22 cellular contexts compared by ENCODE assay signal in the genomic region with DNA sequence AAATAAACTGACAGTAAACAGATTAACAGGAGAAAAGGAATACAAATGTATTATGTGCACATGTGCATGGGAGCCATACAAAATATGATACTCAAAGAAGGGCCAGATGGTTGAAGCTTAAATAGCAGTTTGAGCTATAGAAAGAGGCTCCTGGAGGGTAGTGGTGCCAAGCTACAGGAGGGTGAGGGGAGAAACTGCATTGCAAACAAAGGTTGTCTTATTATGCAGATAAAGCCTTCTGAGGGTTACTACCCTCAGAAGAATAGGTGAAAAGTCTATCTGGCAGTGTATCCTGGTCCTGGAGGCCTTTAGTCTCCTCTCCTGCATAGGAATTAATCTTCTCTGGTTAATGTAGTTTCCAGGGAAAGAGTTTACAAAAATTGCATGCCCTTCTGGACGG.
"Had no signal": no experiment of that assay in that cellular context is flagged by ENCODE, and none has a peak within 500 bp of the region (broad histone marks: within the 10 kb centered on the region; RNA-seq: fewer than 3 reads in every experiment).

No MANE protein-coding gene starts in this region.

- H3K27me3 ChIP-seq: cardiac muscle cell, right lobe of liver, stomach, suprapubic skin, tibial nerve had no signal

- H3K4me1 ChIP-seq: lower lobe of right lung, right lobe of liver, stomach, suprapubic skin had no signal

- H3K9me3 Mint-ChIP-seq: activated CD4-positive, alpha-beta memory T cell treated with anti-CD3 and anti-CD28 coated beads, Interleukin-2, amount 10 ng/mL, durations not matched to agents 7 days and 5 days; neural crest cell had no signal

- H3K4me3 ChIP-seq: cardiac muscle cell, lower lobe of right lung, right lobe of liver, skin epidermis, stomach, suprapubic skin, tibial nerve had no signal

- H3K27ac ChIP-seq: cardiac muscle cell, lower lobe of right lung, right lobe of liver, skin epidermis, stomach, suprapubic skin, tibial nerve had no signal

- H3K36me3 Mint-ChIP-seq: activated naive CD4-positive, alpha-beta T cell treated with anti-CD3 and anti-CD28 coated beads, Interleukin-2, amount 10 ng/mL, durations not matched to agents 7 days and 5 days; naive B cell; stimulated activated effector memory CD8-positive, alpha-beta T cell treated with anti-CD3 and anti-CD28 coated beads, Interleukin-12 subunit alpha, Interleukin-12 subunit beta, amount 100 ng/mL, for 72 hours had no signal

- H3K27ac Mint-ChIP-seq: activated CD4-positive, alpha-beta memory T cell treated with anti-CD3 and anti-CD28 coated beads, Interleukin-2, amount 10 ng/mL, durations not matched to agents 7 days and 5 days; activated CD4-positive, alpha-beta T cell treated with anti-CD3 and anti-CD28 coated beads, Interleukin-2, amount 10 ng/mL, durations not matched to agents 24 days and 14 days; activated naive CD4-positive, alpha-beta T cell treated with anti-CD3 and anti-CD28 coated beads, Interleukin-2, amount 10 ng/mL, durations not matched to agents 7 days and 5 days; dendritic cell treated with granulocyte-macrophage colony-stimulating factor and Interleukin-4, amounts not matched to agents 40 ng/mL and 50 ng/mL, for 4 days; stimulated activated effector memory CD8-positive, alpha-beta T cell treated with anti-CD3 and anti-CD28 coated beads, Interleukin-12 subunit alpha, Interleukin-12 subunit beta, amount 100 ng/mL, for 72 hours had no signal

- H3K9me3 ChIP-seq: lower lobe of right lung, right lobe of liver, stomach, suprapubic skin, tibial nerve had no signal

- H3K4me1 Mint-ChIP-seq: activated CD4-positive, alpha-beta memory T cell treated with anti-CD3 and anti-CD28 coated beads, Interleukin-2, amount 10 ng/mL, durations not matched to agents 7 days and 5 days; activated CD4-positive, alpha-beta T cell treated with anti-CD3 and anti-CD28 coated beads, Interleukin-2, amount 10 ng/mL, durations not matched to agents 24 days and 14 days; activated naive CD4-positive, alpha-beta T cell treated with anti-CD3 and anti-CD28 coated beads, Interleukin-2, amount 10 ng/mL, durations not matched to agents 7 days and 5 days; naive B cell; stimulated activated effector memory CD8-positive, alpha-beta T cell treated with anti-CD3 and anti-CD28 coated beads, Interleukin-12 subunit alpha, Interleukin-12 subunit beta, amount 100 ng/mL, for 72 hours had no signal

- DNase-seq: activated CD4-positive, alpha-beta memory T cell treated with anti-CD3 and anti-CD28 coated beads, Interleukin-2, amount 10 ng/mL, durations not matched to agents 7 days and 5 days; activated CD4-positive, alpha-beta T cell treated with anti-CD3 and anti-CD28 coated beads, Interleukin-2, amount 10 ng/mL, durations not matched to agents 24 days and 14 days; activated effector memory CD4-positive, alpha-beta T cell treated with anti-CD3 and anti-CD28 coated beads, Interleukin-2, amount 50 U/mL, for 16 hours; activated naive CD4-positive, alpha-beta T cell treated with anti-CD3 and anti-CD28 coated beads, Interleukin-2, amount 10 ng/mL, durations not matched to agents 7 days and 5 days; effector CD4-positive, alpha-beta T cell; erythroblast; foreskin fibroblast; kidney; lower lobe of right lung; mesendoderm; naive B cell; posterior cingulate gyrus; right lobe of liver; stimulated activated CD4-positive, alpha-beta T cell treated with anti-CD3 and anti-CD28 coated beads, Interleukin-2, amount 100 ng/mL, for 24 hours; stomach had no signal

- H3K36me3 ChIP-seq: cardiac muscle cell, lower lobe of right lung, right lobe of liver, stomach, suprapubic skin, tibial nerve had no signal

- H3K27me3 Mint-ChIP-seq: activated CD4-positive, alpha-beta memory T cell treated with anti-CD3 and anti-CD28 coated beads, Interleukin-2, amount 10 ng/mL, durations not matched to agents 7 days and 5 days; activated CD4-positive, alpha-beta T cell treated with anti-CD3 and anti-CD28 coated beads, Interleukin-2, amount 10 ng/mL, durations not matched to agents 24 days and 14 days; activated naive CD4-positive, alpha-beta T cell treated with anti-CD3 and anti-CD28 coated beads, Interleukin-2, amount 10 ng/mL, durations not matched to agents 7 days and 5 days; dendritic cell treated with granulocyte-macrophage colony-stimulating factor and Interleukin-4, amounts not matched to agents 40 ng/mL and 50 ng/mL, for 4 days; naive B cell had no signal

- H3K4me3 Mint-ChIP-seq: activated CD4-positive, alpha-beta memory T cell treated with anti-CD3 and anti-CD28 coated beads, Interleukin-2, amount 10 ng/mL, durations not matched to agents 7 days and 5 days; activated CD4-positive, alpha-beta T cell treated with anti-CD3 and anti-CD28 coated beads, Interleukin-2, amount 10 ng/mL, durations not matched to agents 24 days and 14 days; activated naive CD4-positive, alpha-beta T cell treated with anti-CD3 and anti-CD28 coated beads, Interleukin-2, amount 10 ng/mL, durations not matched to agents 7 days and 5 days; dendritic cell treated with granulocyte-macrophage colony-stimulating factor and Interleukin-4, amounts not matched to agents 40 ng/mL and 50 ng/mL, for 4 days; naive B cell; neural crest cell; stimulated activated effector memory CD8-positive, alpha-beta T cell treated with anti-CD3 and anti-CD28 coated beads, Interleukin-12 subunit alpha, Interleukin-12 subunit beta, amount 100 ng/mL, for 72 hours had no signal
